8 cellular contexts compared by ENCODE assay signal in the genomic region with DNA sequence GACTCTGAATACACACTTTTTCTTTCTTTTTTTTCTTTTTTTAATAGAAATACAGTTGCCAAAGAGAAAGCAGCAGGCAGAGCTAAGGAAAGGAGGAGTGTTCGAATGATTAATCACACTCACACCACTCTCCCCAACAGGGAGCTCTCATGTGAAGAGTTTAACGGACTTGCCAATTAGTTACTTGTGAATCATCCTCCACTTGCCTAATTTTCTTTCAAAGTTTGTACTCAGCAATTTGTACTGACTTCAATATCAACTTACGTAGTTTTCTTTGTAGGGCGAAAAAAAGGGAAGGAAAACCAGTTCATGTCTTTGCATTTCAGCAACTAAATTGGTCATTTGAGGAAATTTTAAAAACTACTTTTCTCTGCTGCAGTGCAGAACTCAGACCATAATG.
A peak's percentile ranks its signal among the peaks of the same experiment; 100 is the strongest.
DNase-seq lines count a peak whose midpoint lies in the region; ATAC-seq and TF ChIP-seq lines count a peak whose summit lies in the region.

No MANE protein-coding gene starts in this region.

- TF ChIP-seq POLR2A in sigmoid colon (IDR thresholded peaks at IDR 0.05), result no peak

- peak overlapping the region in 2 of 4 donors; percentile 18 to 56 for H3K27ac ChIP-seq in sigmoid colon

- H3K27me3 ChIP-seq in sigmoid colon, result no peaks in the 10 kb centered on the region

- peak; percentile 41 for DNase-seq in KG1 (lab: John Stamatoyannopoulos, UW)
- DNase-seq in choroid plexus epithelial cell (ENCODE audit: low read depth), result peak; percentile 89
- DNase-seq in pons (ENCODE audit: low spot score), result peak; percentile 76
- no peak for DNase-seq in NCI-H1930 (lab: John Stamatoyannopoulos, UW)
- DNase-seq in putamen (ENCODE audit: low spot score), result no peak
- DNase-seq in sigmoid colon, result no peak

- peaks cover 0 to 9% (median 2%) of the 10 kb centered on the region in 4 donors for H3K4me1 ChIP-seq in sigmoid colon

- TF ChIP-seq CTCF in choroid plexus epithelial cell (conservative IDR thresholded peaks at IDR 0.05; ENCODE audit: low read depth, low read length), result no peak
- no peak for TF ChIP-seq CTCF in sigmoid colon (IDR thresholded peaks at IDR 0.05)

- TF ChIP-seq EP300 in sigmoid colon (IDR thresholded peaks at IDR 0.05), result no peak

- peaks cover 0 to 12% (median 0%) of the 10 kb centered on the region in 4 donors for H3K36me3 ChIP-seq in sigmoid colon

- WGBS in sigmoid colon, 2 donors, result 55 to 84% methylated on average over 4 of the region's 4 CpGs

- ATAC-seq in GM18519 (IDR thresholded peaks at IDR 0.05; ENCODE audit: low FRiP score, unreplicated experiment) (peak; percentile 32), HG02884 (IDR thresholded peaks at IDR 0.05; ENCODE audit: unreplicated experiment) (no peak)

- intact Hi-C loops in sigmoid colon (cut with DNase I), result no loop called here

- H3K4me3 ChIP-seq in choroid plexus epithelial cell (ENCODE audit: low read depth, low read length) (no peak overlapping the region), sigmoid colon (no peak overlapping the region)

- no peaks in the 10 kb centered on the region for H3K9me3 ChIP-seq in sigmoid colon

Comparison
In these comparisons a context has a peak if more than half of its experiments do, and no peak if none do; other contexts are left out.
1. DNase-seq: peak in KG1 (single experiment), choroid plexus epithelial cell (single experiment) and pons (single experiment); none in NCI-H1930 (0 of 2), putamen (single experiment) and sigmoid colon (single experiment).